Comparison of ENCODE assay signal across 11 cellular contexts in the genomic region with DNA sequence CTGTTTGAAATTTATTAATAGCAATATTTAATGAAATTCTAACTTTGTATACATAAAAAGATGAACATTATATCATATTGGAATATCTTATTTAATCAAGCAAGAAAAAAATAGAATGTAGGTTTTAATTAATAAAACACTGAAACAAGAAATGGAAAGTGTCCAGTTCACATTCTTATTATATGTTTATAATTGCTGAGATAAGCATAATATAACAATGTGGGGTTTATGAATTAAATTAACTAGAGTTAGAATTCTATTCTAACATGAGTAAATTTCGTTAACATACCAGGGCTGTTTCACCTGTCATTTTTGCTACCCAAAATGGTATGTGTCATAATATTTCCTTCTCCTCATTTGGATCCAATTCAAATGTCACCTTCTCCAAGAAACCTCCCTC. TPM values are rescaled to one million over a fixed set of nuclear protein-coding genes. Genes with fewer than 3 reads are reported as not detected.
"Had no signal": no experiment of that assay in that cellular context is flagged by ENCODE, and none has a peak within 500 bp of the region (broad histone marks: within the 10 kb centered on the region; RNA-seq: fewer than 3 reads in every experiment).

No MANE protein-coding gene starts in this region.

- ATAC-seq: HCT116 had no signal

- H3K4me3 ChIP-seq: GM23248, HAP-1 had no signal

- H3K9me3 ChIP-seq: HAP-1 had no signal

- DNase-seq: GM23248, GOT3, H7, HFFc6, KBM-7 had no signal

- H3K4me2 ChIP-seq: KMS-11 had no signal

- H3K9ac ChIP-seq: GM23248, KMS-11 had no signal

- H2AFZ ChIP-seq: GM23248 had no signal

- H3K27ac ChIP-seq: GM23248, HL-60, KMS-11 had no signal

- H3K4me1 ChIP-seq: HAP-1 had no signal

- H3K36me3 ChIP-seq: HAP-1 had no signal

RNA-seq across cellular contexts. Expression of a gene that starts 12.3 kb away (rescaled TPM):
- total RNA-seq: GM23248, H4, HFFc6, HT1080 had no signal
- polyA plus RNA-seq: GM23248 had no signal
